8 cellular contexts compared by ENCODE assay signal in genomic region chr20:3408251-3408637, GRCh38. TPM values are rescaled to one million over a fixed set of nuclear protein-coding genes. Genes with fewer than 3 reads are reported as not detected.
DNase-seq lines count a peak whose midpoint lies in the region; FAIRE-seq and TF ChIP-seq lines count a peak whose summit lies in the region.

No MANE protein-coding gene starts in this region.

- H3K27ac ChIP-seq in BLaER1 treated with 17β-estradiol and CSF1 and Interleukin-3, amounts not matched to agents 10 nM and 100 nM, result peak overlapping the region in 10 of 11 experiments; percentile 56 to 94 (median 84); a peak in 20 of 22 replicates
- no peak overlapping the region for H3K27ac ChIP-seq in H1 (ENCODE audit: low read depth, low read length)
- no peak overlapping the region for H3K27ac ChIP-seq in neural progenitor cell

- DNase-seq in NT2/D1 (ENCODE audit: low read depth, low spot score), result no peak
- DNase-seq in H1 (ENCODE audit: low read depth in 1 of 2, low spot score in 2 of 2), result no peak
- DNase-seq in neural progenitor cell (ENCODE audit: low spot score), result no peak
- DNase-seq in COLO668 (lab: John Stamatoyannopoulos, UW; ENCODE audit: unreplicated experiment), result no peak
- no peak for DNase-seq in DMS 273 treated with DMSO at 0.1 percent for 48 hours (lab: John Stamatoyannopoulos, UW)
- DNase-seq in GDM1 (lab: John Stamatoyannopoulos, UW), result no peak
- no peak for DNase-seq in stimulated activated CD4-positive, alpha-beta T cell treated with anti-CD3 and anti-CD28 coated beads, Interleukin-2, amount 100 ng/mL, for 48 hours

- H3K23ac ChIP-seq in H1 (ENCODE audit: insufficient read length), result no peak overlapping the region

- no peak overlapping the region for H4K5ac ChIP-seq in H1 (ENCODE audit: insufficient read length, low read depth, low read length)

- TF ChIP-seq CTCF in H1 (IDR thresholded peaks at IDR 0.05; ENCODE audit: control extremely low read depth in 1 of 3, insufficient read depth in 1 of 3, low read depth in 1 of 3, low read length in 3 of 3) (no peak), neural progenitor cell (IDR thresholded peaks at IDR 0.05) (no peak)

- H3K4me3 ChIP-seq in BLaER1 treated with 17β-estradiol and CSF1 and Interleukin-3, amounts not matched to agents 10 nM and 100 nM, result peak overlapping the region; percentile 77 to 97 (median 93)
- peak overlapping the region; percentile 71 for H3K4me3 ChIP-seq in NT2/D1 (ENCODE audit: insufficient read length, low read depth)
- H3K4me3 ChIP-seq in H1 (ENCODE audit: extremely low read depth in 1 of 4, insufficient read depth in 2 of 4, low read depth in 3 of 4, low read length in 4 of 4), result peak overlapping the region; percentile 68 to 83 (median 72)
- peak overlapping the region; percentile 72 for H3K4me3 ChIP-seq in neural progenitor cell

- no peaks in the 10 kb centered on the region for H3K36me3 Mint-ChIP-seq in neural progenitor cell

- peak overlapping the region; percentile 77 for H2AFZ ChIP-seq in H1 (ENCODE audit: low read length)
- peak overlapping the region; percentile 45 for H2AFZ ChIP-seq in neural progenitor cell (replicated peaks)

- TF ChIP-seq EP300 in H1 (IDR thresholded peaks at IDR 0.05; ENCODE audit: borderline replicate concordance in 1 of 2, low read depth in 2 of 2, low read length in 2 of 2), result no peak

- CTCF ChIA-PET in H1 (lab: Charles Lee; ENCODE audit: partially characterized antibody), result interaction anchor here (0.5 to 1.5 kb wide), 5 partner anchors 9 to 191 kb away, joined by 3 to 4 read pairs (median 3); no protein-coding TSS in a partner anchor

- H3K27me3 Mint-ChIP-seq in neural progenitor cell (ENCODE audit: insufficient read depth, low read depth), result peaks cover 2% of the 10 kb centered on the region

- no peak for TF ChIP-seq POLR2A in H1 (IDR thresholded peaks at IDR 0.05; ENCODE audit: control extremely low read depth in 1 of 2, low read depth in 2 of 2, low read length in 2 of 2)

- H3K9ac ChIP-seq in BLaER1 treated with 17β-estradiol and CSF1 and Interleukin-3, amounts not matched to agents 10 nM and 100 nM, result peak overlapping the region; percentile 75 to 94 (median 87)
- peak overlapping the region; percentile 76 for H3K9ac ChIP-seq in NT2/D1 (ENCODE audit: insufficient read length, low read depth)
- peak overlapping the region in 1 of 4 experiments; percentile 20; a peak in 2 of 7 replicates for H3K9ac ChIP-seq in H1 (replicated peaks in 1 of 4; ENCODE audit: extremely low read depth in 1 of 4, low read depth in 3 of 4, low read length in 3 of 4)
- H3K9ac ChIP-seq in neural progenitor cell, result no peak overlapping the region

- H2BK15ac ChIP-seq in H1 (ENCODE audit: low read length), result no peak overlapping the region

- no peak overlapping the region for H3K14ac ChIP-seq in H1 (ENCODE audit: insufficient read length)

- H3K4me1 Mint-ChIP-seq in neural progenitor cell, result peaks cover 22% of the 10 kb centered on the region

- no peak for TF ChIP-seq RAD21 in H1 (IDR thresholded peaks at IDR 0.05 in 1 of 2, conservative IDR thresholded peaks at IDR 0.05 in 1 of 2; ENCODE audit: low read depth in 2 of 2, low read length in 2 of 2)

- peak overlapping the region; percentile 81 to 98 (median 90) for H3K4me2 ChIP-seq in BLaER1 treated with 17β-estradiol and CSF1 and Interleukin-3, amounts not matched to agents 10 nM and 100 nM
- H3K4me2 ChIP-seq in H1 (ENCODE audit: insufficient read depth in 1 of 2, low read depth in 2 of 2, low read length in 2 of 2) (peak overlapping the region; percentile 97 to 98), neural progenitor cell (peak overlapping the region; percentile 93)

- H3K23me2 ChIP-seq in H1 (ENCODE audit: low read depth, low read length), result peaks cover 15% of the 10 kb centered on the region

- H3K27ac Mint-ChIP-seq in neural progenitor cell, result peak overlapping the region; percentile 47

- peak overlapping the region; percentile 95 for H3K4me3 Mint-ChIP-seq in neural progenitor cell

- no peak overlapping the region for H2BK12ac ChIP-seq in H1 (ENCODE audit: low read depth, low read length)

- H3K4me1 ChIP-seq in BLaER1 treated with 17β-estradiol and CSF1 and Interleukin-3, amounts not matched to agents 10 nM and 100 nM, result peaks cover 16 to 36% (median 27%) of the 10 kb centered on the region in 10 experiments
- H3K4me1 ChIP-seq in NT2/D1 (ENCODE audit: insufficient read depth, insufficient read length) (no peaks in the 10 kb centered on the region), H1 (replicated peaks in 1 of 4; ENCODE audit: control insufficient read depth in 3 of 4, insufficient read depth in 4 of 4, low read length in 3 of 4) (peaks cover 0 to 2% (median 0%) of the 10 kb centered on the region in 4 experiments; a peak in 4 of 7 replicates), neural progenitor cell (peaks cover 6% of the 10 kb centered on the region)

- POLR2A ChIA-PET in H1 (lab: Charles Lee; ENCODE audit: partially characterized antibody), result interaction anchor here (0.6 to 2.3 kb wide), 4 partner anchors 10 to 94 kb away, joined by 3 to 6 read pairs (median 4); no protein-coding TSS in a partner anchor

- H3K9me3 Mint-ChIP-seq in neural progenitor cell, result no peaks in the 10 kb centered on the region

- H3K27me3 ChIP-seq in BLaER1 treated with 17β-estradiol and CSF1 and Interleukin-3, amounts not matched to agents 10 nM and 100 nM, result no peaks in the 10 kb centered on the region
- H3K27me3 ChIP-seq in NT2/D1 (ENCODE audit: insufficient read depth, insufficient read length) (peaks cover 14% of the 10 kb centered on the region), H1 (replicated peaks in 1 of 4; ENCODE audit: control insufficient read depth in 3 of 4, extremely low read depth in 1 of 4, insufficient read depth in 3 of 4, low read length in 3 of 4) (peaks cover 0 to 4% (median 0%) of the 10 kb centered on the region in 4 experiments; a peak in 3 of 7 replicates), neural progenitor cell (no peaks in the 10 kb centered on the region)

- WGBS in H1 (ENCODE audit: extremely low coverage in 1 of 2, insufficient coverage in 1 of 2, insufficient read length in 1 of 2, insufficient replicate concordance in 2 of 2, low coverage in 1 of 2, low lambda C conversion rate in 2 of 2, missing lambda C conversion rate in 1 of 2), 2 experiments, result 3% methylated on average over 7 of the region's 7 CpGs; no CpG with 5 or more reads in 1 of the 2 experiments

- no peak overlapping the region for H2BK5ac ChIP-seq in H1 (ENCODE audit: low read depth, low read length)

- H3K4ac ChIP-seq in H1 (replicated peaks; ENCODE audit: insufficient read length, low read depth, low read length), result no peak overlapping the region

- H4K8ac ChIP-seq in H1 (ENCODE audit: extremely low read depth, insufficient read depth, low read length), result no peak overlapping the region

- no peak overlapping the region for H2BK120ac ChIP-seq in H1 (replicated peaks; ENCODE audit: low read depth, low read length)

- peak overlapping the region; percentile 9; the same call in 1 of the 2 replicates for H3K18ac ChIP-seq in H1 (ENCODE audit: extremely low read depth, low read length)

- FAIRE-seq in H1 (lab: Jason Lieb, UNC), result no peak

- H3K79me1 ChIP-seq in H1 (ENCODE audit: low read depth, low read length), result no peaks in the 10 kb centered on the region

- H4K91ac ChIP-seq in H1 (replicated peaks; ENCODE audit: insufficient read length, low read length), result no peak overlapping the region

- H3F3A ChIP-seq in neural progenitor cell (ENCODE audit: low read depth), result peaks cover 11% of the 10 kb centered on the region

- H3K79me2 ChIP-seq in H1 (ENCODE audit: control insufficient read depth in 1 of 2, insufficient read depth in 2 of 2, low read length in 2 of 2) (peaks cover 0 to 11% of the 10 kb centered on the region in 2 experiments; a peak in 1 of 4 replicates), neural progenitor cell (ENCODE audit: low read depth) (peaks cover 33% of the 10 kb centered on the region)

- no peak overlapping the region for H2BK20ac ChIP-seq in H1 (ENCODE audit: low read length)

- peaks cover 0 to 8% (median 0%) of the 10 kb centered on the region in 11 experiments; a peak in 3 of 22 replicates for H3K9me3 ChIP-seq in BLaER1 treated with 17β-estradiol and CSF1 and Interleukin-3, amounts not matched to agents 10 nM and 100 nM (replicated peaks in 1 of 11)
- H3K9me3 ChIP-seq in NT2/D1 (ENCODE audit: insufficient read depth, low read length) (no peaks in the 10 kb centered on the region), H1 (ENCODE audit: insufficient read depth in 2 of 2, low read depth in 1 of 2, low read length in 1 of 2) (no peaks in the 10 kb centered on the region), neural progenitor cell (ENCODE audit: low read depth) (no peaks in the 10 kb centered on the region)

- peaks cover 0 to 1% (median 0%) of the 10 kb centered on the region in 11 experiments; a peak in 2 of 22 replicates for H3K36me3 ChIP-seq in BLaER1 treated with 17β-estradiol and CSF1 and Interleukin-3, amounts not matched to agents 10 nM and 100 nM
- no peaks in the 10 kb centered on the region for H3K36me3 ChIP-seq in NT2/D1 (ENCODE audit: insufficient read depth, insufficient read length, low read length)
- no peaks in the 10 kb centered on the region for H3K36me3 ChIP-seq in H1 (ENCODE audit: control insufficient read depth in 2 of 4, insufficient read depth in 4 of 4, low read length in 3 of 4)
- H3K36me3 ChIP-seq in neural progenitor cell, result no peaks in the 10 kb centered on the region

- no peak overlapping the region for H2AK5ac ChIP-seq in H1 (ENCODE audit: low read depth, low read length)

- peaks cover 0 to 31% (median 16%) of the 10 kb centered on the region in 11 experiments; a peak in 13 of 22 replicates for H4K20me1 ChIP-seq in BLaER1 treated with 17β-estradiol and CSF1 and Interleukin-3, amounts not matched to agents 10 nM and 100 nM
- H4K20me1 ChIP-seq in H1 (replicated peaks in 1 of 2; ENCODE audit: control insufficient read depth in 1 of 2, insufficient read depth in 2 of 2, low read length in 2 of 2), result peaks cover 1 to 2% of the 10 kb centered on the region in 2 experiments
- H4K20me1 ChIP-seq in neural progenitor cell (ENCODE audit: low read depth), result peaks cover 14% of the 10 kb centered on the region

- H3K56ac ChIP-seq in H1 (replicated peaks; ENCODE audit: insufficient read length, low read depth, low read length), result no peak overlapping the region

TF ChIP-seq in H1, 55 proteins besides CTCF, POLR2A, EP300 and RAD21 (continues in another document):
- TF ChIP-seq TBP (IDR thresholded peaks at IDR 0.05; ENCODE audit: low read depth, low read length) (peak; percentile 7; the same call in 1 of the 2 replicates), KDM4A (IDR thresholded peaks at IDR 0.05; ENCODE audit: low read depth, low read length, severe bottlenecking) (peak; percentile 9)

RNA-seq across cellular contexts. Expression of gene DNAAF9, which starts 0.8 kb away (rescaled TPM):
- total RNA-seq in H1 (2021; fragmentation: NEBNext Ultra II Directional; extraction: Animal tissue kit (Norgen Biotek cat#: 25700)), result 5.0 and 5.7 TPM in 2 replicates
- 2.6 and 2.7 TPM in 2 replicates for polyA plus RNA-seq in H1 (2011; rRNA removed)
- polyA plus RNA-seq in H1 (2011; cell fraction: cytosol; rRNA removed), result 3.5 TPM
- 7.1 TPM for polyA plus RNA-seq in H1 (2011; cell fraction: nucleus; rRNA removed)
- polyA plus RNA-seq in H1 (2012, experiment 1 of 2), result 3.3 to 4.1 TPM (median 3.9 TPM) in 4 replicates
- 0.70 TPM for polyA plus RNA-seq in H1 (2012, experiment 2 of 2)
- 2.7 TPM for polyA plus RNA-seq in H1 (2013, experiment 1 of 2)
- 2.3 TPM for polyA plus RNA-seq in H1 (2013, experiment 2 of 2)
- 6.7 and 7.5 TPM in 2 replicates for polyA minus RNA-seq in H1 (2011; rRNA and poly(A)+ RNA removed)
- polyA minus RNA-seq in H1 (2011; cell fraction: cytosol; rRNA and poly(A)+ RNA removed), result 3.4 TPM
- polyA minus RNA-seq in H1 (2011; cell fraction: nucleus; rRNA and poly(A)+ RNA removed), result 8.6 TPM
- 14.1 and 15.1 TPM in 2 replicates for total RNA-seq in neural progenitor cell (ENCODE audit: low replicate concordance)

Comparison
In these comparisons a context has a peak if more than half of its experiments do, and no peak if none do; other contexts are left out.
1. H3K27ac ChIP-seq: peak in BLaER1 treated with 17β-estradiol and CSF1 and Interleukin-3, amounts not matched to agents 10 nM and 100 nM (10 of 11); none in H1 (single experiment) and neural progenitor cell (single experiment).
2. Peak in every context shown above with its lines, with median percentiles within 50 percentile points of each other: H3K4me2 ChIP-seq and H3K4me3 ChIP-seq.